Comparison of ENCODE assay signal across 18 cellular contexts in genomic region chr3:161263057-161263456, GRCh38. TPM values are rescaled to one million over a fixed set of nuclear protein-coding genes. Genes with fewer than 3 reads are reported as not detected.
DNase-seq lines count a peak whose midpoint lies in the region; ATAC-seq and TF ChIP-seq lines count a peak whose summit lies in the region.
"Had no signal": no experiment of that assay in that cellular context is flagged by ENCODE, and none has a peak within 500 bp of the region (broad histone marks: within the 10 kb centered on the region; RNA-seq: fewer than 3 reads in every experiment).

No MANE protein-coding gene starts in this region.

- H3K27ac ChIP-seq in mesenchymal stem cell (ENCODE audit: low read length, poor library complexity, severe bottlenecking) = no peak overlapping the region
- H3K27ac ChIP-seq in suprapubic skin = no peak overlapping the region
- no peak overlapping the region for H3K27ac ChIP-seq in thyroid gland
- H3K27ac ChIP-seq: heart left ventricle had no signal

- CTCF ChIA-PET in BJ (lab: Yijun Ruan, JAX) = interaction anchor here (1.0 kb wide), 1 partner anchor 24 kb away, joined by 4 read pairs; no protein-coding TSS in a partner anchor
- CTCF ChIA-PET in activated CD8-positive, alpha-beta memory T cell treated with anti-CD3 and anti-CD28 coated beads, Interleukin-2, amount 10 ng/mL, durations not matched to agents 7 days and 5 days (lab: Charles Lee) = no interaction called here

- H3K36me3 Mint-ChIP-seq in HFFc6 (ENCODE audit: low read depth) = peaks cover 64% of the 10 kb centered on the region
- peaks cover 47% of the 10 kb centered on the region for H3K36me3 Mint-ChIP-seq in activated CD8-positive, alpha-beta memory T cell treated with anti-CD3 and anti-CD28 coated beads, Interleukin-2, amount 10 ng/mL, durations not matched to agents 7 days and 5 days

- TF ChIP-seq POLR2A in suprapubic skin (IDR thresholded peaks at IDR 0.05) (no peak), thyroid gland (IDR thresholded peaks at IDR 0.05) (no peak)

- no peak overlapping the region for H2AFZ ChIP-seq in mesenchymal stem cell (ENCODE audit: low read depth, low read length)

- H3K4me1 ChIP-seq in mesenchymal stem cell (ENCODE audit: control insufficient read depth, insufficient read depth, low read depth, low read length) (no peaks in the 10 kb centered on the region), suprapubic skin (peaks cover 4% of the 10 kb centered on the region), thyroid gland (peaks cover 3 to 4% of the 10 kb centered on the region in 2 donors)

- no peaks in the 10 kb centered on the region; the same call in 1 of the 2 replicates for H3K36me3 ChIP-seq in BJ (ENCODE audit: control insufficient read depth, insufficient read depth, low read length)
- H3K36me3 ChIP-seq in mesenchymal stem cell (ENCODE audit: control insufficient read depth in 1 of 2, insufficient read depth in 2 of 2, low read depth in 1 of 2, low read length in 2 of 2) = peaks cover 0 to 16% of the 10 kb centered on the region in 2 experiments
- H3K36me3 ChIP-seq in suprapubic skin = peaks cover 11% of the 10 kb centered on the region
- H3K36me3 ChIP-seq in thyroid gland = no peaks in the 10 kb centered on the region

- H2BK5ac ChIP-seq in mesenchymal stem cell (ENCODE audit: low read depth, low read length, poor library complexity, severe bottlenecking) = no peak overlapping the region

- no peak overlapping the region for H3K14ac ChIP-seq in mesenchymal stem cell (ENCODE audit: low read length in 2 of 2)

- TF ChIP-seq CTCF in BJ (IDR thresholded peaks at IDR 0.05; ENCODE audit: insufficient read depth, low read depth, low read length) (no peak), HFFc6 (IDR thresholded peaks at IDR 0.05) (no peak), choroid plexus epithelial cell (conservative IDR thresholded peaks at IDR 0.05; ENCODE audit: low read depth, low read length) (no peak), suprapubic skin (IDR thresholded peaks at IDR 0.05) (no peak), thyroid gland (IDR thresholded peaks at IDR 0.05) (no peak)

- H3K27me3 ChIP-seq in BJ (ENCODE audit: control insufficient read depth, insufficient read depth, low read length) (no peaks in the 10 kb centered on the region), mesenchymal stem cell (ENCODE audit: control insufficient read depth in 1 of 2, insufficient read depth in 1 of 2, low read length in 2 of 2) (no peaks in the 10 kb centered on the region), suprapubic skin (no peaks in the 10 kb centered on the region), thyroid gland (no peaks in the 10 kb centered on the region)
- H3K27me3 ChIP-seq: heart left ventricle had no signal

- peaks cover 28% of the 10 kb centered on the region for H3K9me3 Mint-ChIP-seq in HFFc6
- no peaks in the 10 kb centered on the region for H3K9me3 Mint-ChIP-seq in activated CD8-positive, alpha-beta memory T cell treated with anti-CD3 and anti-CD28 coated beads, Interleukin-2, amount 10 ng/mL, durations not matched to agents 7 days and 5 days (ENCODE audit: low read depth)

- no peak overlapping the region for H4K8ac ChIP-seq in mesenchymal stem cell (ENCODE audit: low read length)

- intact Hi-C loops in thyroid gland (cut with DNase I) = no loop called here

- H2BK12ac ChIP-seq in mesenchymal stem cell (ENCODE audit: low read length in 2 of 2) = no peak overlapping the region

- peaks cover 63% of the 10 kb centered on the region for H3K4me1 Mint-ChIP-seq in HFFc6 (ENCODE audit: low read depth)
- no peaks in the 10 kb centered on the region for H3K4me1 Mint-ChIP-seq in activated CD8-positive, alpha-beta memory T cell treated with anti-CD3 and anti-CD28 coated beads, Interleukin-2, amount 10 ng/mL, durations not matched to agents 7 days and 5 days
- H3K4me1 Mint-ChIP-seq: activated B cell treated with CpG ODN at 0.5 μM for 24 hours had no signal

- no peak overlapping the region for H2BK120ac ChIP-seq in mesenchymal stem cell (ENCODE audit: low read depth, low read length)

- peak overlapping the region; percentile 36 for H3K9ac ChIP-seq in mesenchymal stem cell (ENCODE audit: low read length)

- no peaks in the 10 kb centered on the region for H3K27me3 Mint-ChIP-seq in HFFc6 (ENCODE audit: insufficient read depth)
- no peaks in the 10 kb centered on the region for H3K27me3 Mint-ChIP-seq in activated CD8-positive, alpha-beta memory T cell treated with anti-CD3 and anti-CD28 coated beads, Interleukin-2, amount 10 ng/mL, durations not matched to agents 7 days and 5 days
- H3K27me3 Mint-ChIP-seq: activated B cell treated with CpG ODN at 0.5 μM for 24 hours had no signal

- H3K27ac Mint-ChIP-seq in HFFc6 = peak overlapping the region; percentile 75
- no peak overlapping the region for H3K27ac Mint-ChIP-seq in activated CD8-positive, alpha-beta memory T cell treated with anti-CD3 and anti-CD28 coated beads, Interleukin-2, amount 10 ng/mL, durations not matched to agents 7 days and 5 days
- H3K27ac Mint-ChIP-seq: activated B cell treated with CpG ODN at 0.5 μM for 24 hours had no signal

- H3K4me2 ChIP-seq in mesenchymal stem cell (ENCODE audit: low read length, poor library complexity, severe bottlenecking) = no peak overlapping the region

- H3K9me3 ChIP-seq in mesenchymal stem cell (ENCODE audit: control insufficient read depth, low read length) (peaks cover 3% of the 10 kb centered on the region), suprapubic skin (no peaks in the 10 kb centered on the region), thyroid gland (no peaks in the 10 kb centered on the region)

- 83% methylated on average over 2 of the region's 3 CpGs for whole genome bisulfite sequencing in mesenchymal stem cell
- WGBS in suprapubic skin = 72% methylated on average over 3 of the region's 3 CpGs
- WGBS in thyroid gland, 2 donors = 84 to 86% methylated on average over 3 of the region's 3 CpGs

- peak overlapping the region; percentile 54 for H3K4me3 Mint-ChIP-seq in HFFc6
- H3K4me3 Mint-ChIP-seq in activated CD8-positive, alpha-beta memory T cell treated with anti-CD3 and anti-CD28 coated beads, Interleukin-2, amount 10 ng/mL, durations not matched to agents 7 days and 5 days = no peak overlapping the region
- H3K4me3 Mint-ChIP-seq: activated B cell treated with CpG ODN at 0.5 μM for 24 hours had no signal

- H3K79me1 ChIP-seq in mesenchymal stem cell (replicated peaks; ENCODE audit: low read length, poor library complexity, severe bottlenecking) = peaks cover 9% of the 10 kb centered on the region

- no peak overlapping the region for H2AK5ac ChIP-seq in mesenchymal stem cell (ENCODE audit: low read length, severe bottlenecking)

- H3K4me3 ChIP-seq in BJ (ENCODE audit: low read depth, low read length) = no peak overlapping the region
- H3K4me3 ChIP-seq in choroid plexus epithelial cell (ENCODE audit: low read depth, low read length) = no peak overlapping the region
- H3K4me3 ChIP-seq in mesenchymal stem cell (ENCODE audit: insufficient read depth in 1 of 2, low read depth in 1 of 2, low read length in 2 of 2) = no peak overlapping the region
- H3K4me3 ChIP-seq in suprapubic skin = no peak overlapping the region
- H3K4me3 ChIP-seq in thyroid gland (replicated peaks in 1 of 3) = no peak overlapping the region
- H3K4me3 ChIP-seq: heart left ventricle had no signal

- H3K4ac ChIP-seq in mesenchymal stem cell (ENCODE audit: low read depth in 1 of 2, low read length in 2 of 2) = no peak overlapping the region

- ATAC-seq in GM18520 (IDR thresholded peaks at IDR 0.05; ENCODE audit: unreplicated experiment) = no peak
- ATAC-seq in activated CD8-positive, alpha-beta memory T cell treated with anti-CD3 and anti-CD28 coated beads, Interleukin-2, amount 10 ng/mL, durations not matched to agents 7 days and 5 days = no peak

- no peak overlapping the region for H3K18ac ChIP-seq in mesenchymal stem cell (ENCODE audit: low read depth in 1 of 2, low read length in 2 of 2)

- H3K23ac ChIP-seq in mesenchymal stem cell (ENCODE audit: low read length in 2 of 2) = no peak overlapping the region

- no peak for TF ChIP-seq EP300 in suprapubic skin (IDR thresholded peaks at IDR 0.05)

- POLR2A ChIA-PET in BJ (lab: Charles Lee) = no interaction called here

- DNase-seq in BJ (ENCODE audit: low read depth) = peak; percentile 45
- DNase-seq in HFFc6 = peak; percentile 65
- peak; percentile 73 for DNase-seq in choroid plexus epithelial cell (ENCODE audit: low read depth)
- peak; percentile 67 for DNase-seq in mesenchymal stem cell
- DNase-seq in suprapubic skin (ENCODE audit: low spot score in 2 of 2) = no peak
- DNase-seq in thyroid gland = no peak
- no peak for DNase-seq in activated CD8-positive, alpha-beta memory T cell treated with anti-CD3 and anti-CD28 coated beads, Interleukin-2, amount 10 ng/mL, durations not matched to agents 7 days and 5 days
- DNase-seq: activated B cell treated with CpG ODN at 0.5 μM for 24 hours; anterior cingulate cortex; effector CD4-positive, alpha-beta T cell; GF-D8; heart left ventricle; kidney glomerular epithelial cell; NCI-H1417; NCI-H345; posterior cingulate gyrus; stimulated activated CD8-positive, alpha-beta memory T cell treated with anti-CD3 and anti-CD28 coated beads, Interleukin-4, amount 100 ng/mL, for 48 hours had no signal

- no peak overlapping the region for H4K91ac ChIP-seq in mesenchymal stem cell (ENCODE audit: low read length)

- H2BK15ac ChIP-seq in mesenchymal stem cell (ENCODE audit: low read depth, poor library complexity, severe bottlenecking) = no peak overlapping the region

RNA-seq across cellular contexts. Expression of gene NMD3, which starts 41.9 kb away (rescaled TPM):
- 53.5 and 69.0 TPM in 2 replicates for polyA plus RNA-seq in BJ (2011; rRNA removed)
- polyA minus RNA-seq in BJ (2011; rRNA and poly(A)+ RNA removed) = 39.9 and 55.1 TPM in 2 replicates
- total RNA-seq in HFFc6 (2021; fragmentation: NEBNext Ultra II Directional; extraction: Animal tissue kit (Norgen Biotek cat#: 25700)) = 10 to 100 TPM; 56.8 to 72.3 (median 64.3) TPM
- 37.8 TPM for polyA plus RNA-seq in mesenchymal stem cell (2013, experiment 1 of 2)
- polyA plus RNA-seq in mesenchymal stem cell (2013, experiment 2 of 2) = 37.6 TPM
- total RNA-seq in suprapubic skin (10 to 100 TPM; 30.8 to 52.2 (median 36.2) TPM), thyroid gland (10 to 100 TPM; 35.0 to 54.4 (median 39.1) TPM)
- total RNA-seq in activated CD8-positive, alpha-beta memory T cell treated with anti-CD3 and anti-CD28 coated beads, Interleukin-2, amount 10 ng/mL, durations not matched to agents 7 days and 5 days = 10 to 100 TPM; 38.0 to 56.2 TPM

Comparison
In these comparisons a context has a peak if more than half of its experiments do, and no peak if none do; other contexts are left out.
1. DNase-seq: peak in BJ (single experiment), HFFc6 (single experiment), choroid plexus epithelial cell (single experiment) and mesenchymal stem cell (single experiment); none in suprapubic skin (0 of 2), thyroid gland (0 of 2) and activated CD8-positive, alpha-beta memory T cell treated with anti-CD3 and anti-CD28 coated beads, Interleukin-2, amount 10 ng/mL, durations not matched to agents 7 days and 5 days (single experiment).